ENCODE assay signal across 8 cellular contexts in genomic region chr2:60992985-60993392, GRCh38. TPM values are rescaled to one million over a fixed set of nuclear protein-coding genes. Genes with fewer than 3 reads are reported as not detected.
A peak's percentile ranks its signal among the peaks of the same experiment; 100 is the strongest.
DNase-seq lines count a peak whose midpoint lies in the region; ATAC-seq and TF ChIP-seq lines count a peak whose summit lies in the region.

No MANE protein-coding gene starts in this region.

- H3K36me3 Mint-ChIP-seq in activated CD8-positive, alpha-beta memory T cell treated with anti-CD3 and anti-CD28 coated beads, Interleukin-2, amount 10 ng/mL, durations not matched to agents 7 days and 5 days = peaks cover 32% of the 10 kb centered on the region
- no peaks in the 10 kb centered on the region for H3K36me3 Mint-ChIP-seq in T-helper 17 cell (ENCODE audit: low read depth)
- H3K36me3 Mint-ChIP-seq in chondrocyte (ENCODE audit: low read depth) = peaks cover 3% of the 10 kb centered on the region

- no peaks in the 10 kb centered on the region for H3K27me3 Mint-ChIP-seq in activated CD8-positive, alpha-beta memory T cell treated with anti-CD3 and anti-CD28 coated beads, Interleukin-2, amount 10 ng/mL, durations not matched to agents 7 days and 5 days
- H3K27me3 Mint-ChIP-seq in T-helper 17 cell = no peaks in the 10 kb centered on the region
- H3K27me3 Mint-ChIP-seq in chondrocyte (ENCODE audit: low read depth) = no peaks in the 10 kb centered on the region

- CTCF ChIA-PET in activated CD8-positive, alpha-beta memory T cell treated with anti-CD3 and anti-CD28 coated beads, Interleukin-2, amount 10 ng/mL, durations not matched to agents 7 days and 5 days (lab: Charles Lee) = interaction anchor here (1.1 to 3.8 kb wide), 5 partner anchors 17 to 285 kb away, joined by 3 to 14 read pairs (median 5); partner anchors contain the start of genes PAPOLG and REL

- peak; percentile 99 for ATAC-seq in activated CD8-positive, alpha-beta memory T cell treated with anti-CD3 and anti-CD28 coated beads, Interleukin-2, amount 10 ng/mL, durations not matched to agents 7 days and 5 days
- ATAC-seq in HG03045 (IDR thresholded peaks at IDR 0.05; ENCODE audit: unreplicated experiment) (peak; percentile 96), T-helper 17 cell (peak; percentile 97)
- ATAC-seq in stimulated activated naive CD8-positive, alpha-beta T cell treated with anti-CD3 and anti-CD28 coated beads, Interleukin-15, Interleukin-2, amounts not matched to agents 100 U/mL and 50 U/mL, for 24 hours = peak; percentile 84

- peaks cover 7% of the 10 kb centered on the region for H3K9me3 Mint-ChIP-seq in activated CD8-positive, alpha-beta memory T cell treated with anti-CD3 and anti-CD28 coated beads, Interleukin-2, amount 10 ng/mL, durations not matched to agents 7 days and 5 days (ENCODE audit: low read depth)
- H3K9me3 Mint-ChIP-seq in chondrocyte (ENCODE audit: low read depth) = peaks cover 10% of the 10 kb centered on the region

- no peaks in the 10 kb centered on the region for H3K9me3 ChIP-seq in T-helper 17 cell (ENCODE audit: control insufficient read depth, low read length, poor library complexity, severe bottlenecking)

- H3K4me3 Mint-ChIP-seq in activated CD8-positive, alpha-beta memory T cell treated with anti-CD3 and anti-CD28 coated beads, Interleukin-2, amount 10 ng/mL, durations not matched to agents 7 days and 5 days = peak overlapping the region; percentile 58
- H3K4me3 Mint-ChIP-seq in T-helper 17 cell (peak overlapping the region; percentile 47), chondrocyte (ENCODE audit: unreplicated experiment) (no peak overlapping the region)

- DNase-seq in activated CD8-positive, alpha-beta memory T cell treated with anti-CD3 and anti-CD28 coated beads, Interleukin-2, amount 10 ng/mL, durations not matched to agents 7 days and 5 days = peak; percentile 51
- DNase-seq in activated CD8-positive, alpha-beta memory T cell treated with anti-CD3 and anti-CD28 coated beads, Interleukin-2, amount 50 U/mL, for 4 hours = no peak
- DNase-seq in T-helper 17 cell (no peak), DMS153 treated with DMSO at 0.1 percent for 48 hours (lab: John Stamatoyannopoulos, UW; ENCODE audit: unreplicated experiment) (no peak), chondrocyte (ENCODE audit: low spot score) (no peak)
- peak; percentile 22 for DNase-seq in stimulated activated naive CD8-positive, alpha-beta T cell treated with anti-CD3 and anti-CD28 coated beads, Interleukin-15, Interleukin-2, amounts not matched to agents 100 U/mL and 50 U/mL, for 24 hours
- DNase-seq in stimulated activated CD4-positive, alpha-beta T cell treated with anti-CD3 and anti-CD28 coated beads, Interleukin-1b, Interleukin-23, amount 100 ng/mL, for 48 hours = no peak

- no peak for TF ChIP-seq CTCF in chondrocyte (IDR thresholded peaks at IDR 0.05)

- peak overlapping the region; percentile 90 for H3K27ac Mint-ChIP-seq in activated CD8-positive, alpha-beta memory T cell treated with anti-CD3 and anti-CD28 coated beads, Interleukin-2, amount 10 ng/mL, durations not matched to agents 7 days and 5 days
- peak overlapping the region; percentile 86 for H3K27ac Mint-ChIP-seq in T-helper 17 cell
- H3K27ac Mint-ChIP-seq in chondrocyte (ENCODE audit: unreplicated experiment) = no peak overlapping the region

- H3K4me1 Mint-ChIP-seq in activated CD8-positive, alpha-beta memory T cell treated with anti-CD3 and anti-CD28 coated beads, Interleukin-2, amount 10 ng/mL, durations not matched to agents 7 days and 5 days = peaks cover 14% of the 10 kb centered on the region
- H3K4me1 Mint-ChIP-seq in T-helper 17 cell = peaks cover 6% of the 10 kb centered on the region
- H3K4me1 Mint-ChIP-seq in chondrocyte (ENCODE audit: low read depth) = no peaks in the 10 kb centered on the region

RNA-seq across cellular contexts. Expression of gene PEX13, which starts 24.5 kb away (rescaled TPM):
- 10 to 100 TPM; 19.4 to 21.8 TPM for total RNA-seq in activated CD8-positive, alpha-beta memory T cell treated with anti-CD3 and anti-CD28 coated beads, Interleukin-2, amount 10 ng/mL, durations not matched to agents 7 days and 5 days
- total RNA-seq in T-helper 17 cell (10 to 100 TPM; 10.8 to 15.1 TPM), chondrocyte (22.6 to 25.0 TPM (median 23.0 TPM) in 3 replicates)

RNA-seq across cellular contexts. Expression of gene PUS10, which starts 25.1 kb away (rescaled TPM):
- 1 to 10 TPM; 6.7 to 9.5 TPM for total RNA-seq in activated CD8-positive, alpha-beta memory T cell treated with anti-CD3 and anti-CD28 coated beads, Interleukin-2, amount 10 ng/mL, durations not matched to agents 7 days and 5 days
- total RNA-seq in T-helper 17 cell (1 to 10 TPM; 3.2 to 4.2 TPM), chondrocyte (5.1 to 7.9 TPM (median 5.7 TPM) in 3 replicates)

Comparison
In these comparisons a context has a peak if more than half of its experiments do, and no peak if none do; other contexts are left out.
1. DNase-seq: peak in activated CD8-positive, alpha-beta memory T cell treated with anti-CD3 and anti-CD28 coated beads, Interleukin-2, amount 10 ng/mL, durations not matched to agents 7 days and 5 days (single experiment) and stimulated activated naive CD8-positive, alpha-beta T cell treated with anti-CD3 and anti-CD28 coated beads, Interleukin-15, Interleukin-2, amounts not matched to agents 100 U/mL and 50 U/mL, for 24 hours (single experiment); none in activated CD8-positive, alpha-beta memory T cell treated with anti-CD3 and anti-CD28 coated beads, Interleukin-2, amount 50 U/mL, for 4 hours (single experiment), T-helper 17 cell (0 of 3), DMS153 treated with DMSO at 0.1 percent for 48 hours (single experiment), stimulated activated CD4-positive, alpha-beta T cell treated with anti-CD3 and anti-CD28 coated beads, Interleukin-1b, Interleukin-23, amount 100 ng/mL, for 48 hours (single experiment) and chondrocyte (single experiment).
2. Peak in every context shown above with its lines, with median percentiles within 50 percentile points of each other: ATAC-seq.